ENCODE assay signal across 1 cellular context in genomic region chr16:2047330-2048115, GRCh38.
TF ChIP-seq lines count a peak whose summit lies in the region.

NTHL1 (minus strand) TSS chr16:2047834; CDS start chr16:2047823, 11 bp downstream.
TSC2 (plus strand) TSS chr16:2047985; CDS start chr16:2048616, 631 bp downstream.

TF ChIP-seq in SK-N-SH, 30 proteins besides CTCF, POLR2A, EP300 and RAD21 (continued from another document):
- TF ChIP-seq, protein P1, sequence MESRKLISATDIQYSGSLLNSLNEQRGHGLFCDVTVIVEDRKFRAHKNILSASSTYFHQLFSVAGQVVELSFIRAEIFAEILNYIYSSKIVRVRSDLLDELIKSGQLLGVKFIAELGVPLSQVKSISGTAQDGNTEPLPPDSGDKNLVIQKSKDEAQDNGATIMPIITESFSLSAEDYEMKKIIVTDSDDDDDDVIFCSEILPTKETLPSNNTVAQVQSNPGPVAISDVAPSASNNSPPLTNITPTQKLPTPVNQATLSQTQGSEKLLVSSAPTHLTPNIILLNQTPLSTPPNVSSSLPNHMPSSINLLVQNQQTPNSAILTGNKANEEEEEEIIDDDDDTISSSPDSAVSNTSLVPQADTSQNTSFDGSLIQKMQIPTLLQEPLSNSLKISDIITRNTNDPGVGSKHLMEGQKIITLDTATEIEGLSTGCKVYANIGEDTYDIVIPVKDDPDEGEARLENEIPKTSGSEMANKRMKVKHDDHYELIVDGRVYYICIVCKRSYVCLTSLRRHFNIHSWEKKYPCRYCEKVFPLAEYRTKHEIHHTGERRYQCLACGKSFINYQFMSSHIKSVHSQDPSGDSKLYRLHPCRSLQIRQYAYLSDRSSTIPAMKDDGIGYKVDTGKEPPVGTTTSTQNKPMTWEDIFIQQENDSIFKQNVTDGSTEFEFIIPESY (IDR thresholded peaks at IDR 0.05; ENCODE audit: borderline replicate concordance, low read depth): 0 out of 2 replicates have a peak, but pooled peaks have one; percentile 55
- TF ChIP-seq SIN3A (IDR thresholded peaks at IDR 0.05; ENCODE audit: borderline replicate concordance, low read depth, low read length): peak; percentile 60; the same call in 1 of the 2 replicates
- TF ChIP-seq SMC3 (IDR thresholded peaks at IDR 0.05; ENCODE audit: low read depth, low read length): peak; percentile 32; the same call in 1 of the 2 replicates
